Comparison of ENCODE assay signal across 11 cellular contexts in genomic region chr2:239299218-239299939, GRCh38.
A peak's percentile ranks its signal among the peaks of the same experiment; 100 is the strongest.
DNase-seq lines count a peak whose midpoint lies in the region; ATAC-seq and TF ChIP-seq lines count a peak whose summit lies in the region.
"Had no signal": no experiment of that assay in that cellular context is flagged by ENCODE, and none has a peak within 500 bp of the region (broad histone marks: within the 10 kb centered on the region; RNA-seq: fewer than 3 reads in every experiment).

No MANE protein-coding gene starts in this region.

- H3K36me3 ChIP-seq in BLaER1 treated with 17β-estradiol and CSF1 and Interleukin-3, amounts not matched to agents 10 nM and 100 nM: no peaks in the 10 kb centered on the region
- H3K36me3 ChIP-seq in effector memory CD4-positive, alpha-beta T cell (ENCODE audit: control insufficient read depth, insufficient read depth, low read length): no peaks in the 10 kb centered on the region
- no peaks in the 10 kb centered on the region for H3K36me3 ChIP-seq in ovary

- H3K4me3 ChIP-seq in BLaER1 treated with 17β-estradiol and CSF1 and Interleukin-3, amounts not matched to agents 10 nM and 100 nM: no peak overlapping the region
- H3K4me3 ChIP-seq in effector memory CD4-positive, alpha-beta T cell (ENCODE audit: insufficient read depth, low read depth, low read length, poor library complexity, severe bottlenecking): no peak overlapping the region
- no peak overlapping the region for H3K4me3 ChIP-seq in ovary
- H3K4me3 ChIP-seq: lung had no signal

- peaks cover 70 to 100% (median 100%) of the 10 kb centered on the region in 10 experiments for H3K4me1 ChIP-seq in BLaER1 treated with 17β-estradiol and CSF1 and Interleukin-3, amounts not matched to agents 10 nM and 100 nM
- peaks cover 37% of the 10 kb centered on the region for H3K4me1 ChIP-seq in effector memory CD4-positive, alpha-beta T cell (ENCODE audit: control insufficient read depth, insufficient read depth, low read length, poor library complexity, severe bottlenecking)
- H3K4me1 ChIP-seq in ovary (ENCODE audit: insufficient read depth): peaks cover 34% of the 10 kb centered on the region

- intact Hi-C loops in ovary (cut with DNase I): no loop called here

- TF ChIP-seq EP300 in ovary (IDR thresholded peaks at IDR 0.05): no peak

- H3K27ac ChIP-seq in BLaER1 treated with 17β-estradiol and CSF1 and Interleukin-3, amounts not matched to agents 10 nM and 100 nM: peak overlapping the region in 7 of 11 experiments; percentile 23 to 58 (median 41); a peak in 12 of 22 replicates
- H3K27ac ChIP-seq in effector memory CD4-positive, alpha-beta T cell (ENCODE audit: insufficient read depth, low read length, poor library complexity, severe bottlenecking): peak overlapping the region; percentile 49
- no peak overlapping the region for H3K27ac ChIP-seq in ovary

- H3K4me2 ChIP-seq in BLaER1 treated with 17β-estradiol and CSF1 and Interleukin-3, amounts not matched to agents 10 nM and 100 nM: peak overlapping the region; percentile 78 to 97 (median 80)

- 89 to 92% (median 89%) methylated on average over 19 of the region's 19 CpGs for WGBS in ovary, 3 donors

- peaks cover 76 to 100% (median 92%) of the 10 kb centered on the region in 11 experiments for H4K20me1 ChIP-seq in BLaER1 treated with 17β-estradiol and CSF1 and Interleukin-3, amounts not matched to agents 10 nM and 100 nM

- no peak for TF ChIP-seq CTCF in ovary (IDR thresholded peaks at IDR 0.05)

- no peaks in the 10 kb centered on the region; a peak in 1 of 22 replicates for H3K27me3 ChIP-seq in BLaER1 treated with 17β-estradiol and CSF1 and Interleukin-3, amounts not matched to agents 10 nM and 100 nM
- H3K27me3 ChIP-seq in effector memory CD4-positive, alpha-beta T cell (replicated peaks; ENCODE audit: control insufficient read depth, insufficient read depth, low read length, poor library complexity, severe bottlenecking): no peaks in the 10 kb centered on the region
- H3K27me3 ChIP-seq in ovary: no peaks in the 10 kb centered on the region

- no peaks in the 10 kb centered on the region for H3K9me3 ChIP-seq in BLaER1 treated with 17β-estradiol and CSF1 and Interleukin-3, amounts not matched to agents 10 nM and 100 nM (replicated peaks in 1 of 11)
- H3K9me3 ChIP-seq in effector memory CD4-positive, alpha-beta T cell (ENCODE audit: control insufficient read depth, low read length): no peaks in the 10 kb centered on the region
- H3K9me3 ChIP-seq in ovary: no peaks in the 10 kb centered on the region

- peak overlapping the region in 7 of 11 experiments; percentile 15 to 52 (median 28); a peak in 11 of 22 replicates for H3K9ac ChIP-seq in BLaER1 treated with 17β-estradiol and CSF1 and Interleukin-3, amounts not matched to agents 10 nM and 100 nM

- no peak for TF ChIP-seq POLR2A in ovary (IDR thresholded peaks at IDR 0.05)

- ATAC-seq in HG02763 (IDR thresholded peaks at IDR 0.05; ENCODE audit: unreplicated experiment): no peak
- ATAC-seq in GM18868 (IDR thresholded peaks at IDR 0.05; ENCODE audit: unreplicated experiment): no peak
- no peak for ATAC-seq in HG03095 (IDR thresholded peaks at IDR 0.05; ENCODE audit: unreplicated experiment)

- DNase-seq in NCI-H1694 treated with DMSO at 0.1 percent for 48 hours (lab: John Stamatoyannopoulos, UW) (peak; percentile 30), ovary (peak in 3 of 5 donors; percentile 14 to 28 (median 16))
- no peak for DNase-seq in effector memory CD4-positive, alpha-beta T cell
- no peak for DNase-seq in NK-92 treated with Interleukin-12 subunit alpha and Interleukin-12 subunit beta, amount 100 ng/mL, for 24 hours (lab: John Stamatoyannopoulos, UW)
- DNase-seq: DMS79, T-helper 9 cell had no signal

Comparison
In these comparisons a context has a peak if more than half of its experiments do, and no peak if none do; other contexts are left out.
1. H3K27ac ChIP-seq: peak in BLaER1 treated with 17β-estradiol and CSF1 and Interleukin-3, amounts not matched to agents 10 nM and 100 nM (7 of 11) and effector memory CD4-positive, alpha-beta T cell (single experiment); none in ovary (0 of 2).
2. DNase-seq: peak in NCI-H1694 treated with DMSO at 0.1 percent for 48 hours (single experiment) and ovary (3 of 5); none in effector memory CD4-positive, alpha-beta T cell (0 of 3) and NK-92 treated with Interleukin-12 subunit alpha and Interleukin-12 subunit beta, amount 100 ng/mL, for 24 hours (single experiment).